In genomic region chr10:112092529-112092928, GRCh38 we compare ENCODE assay signal across 15 cellular contexts.
A peak's percentile ranks its signal among the peaks of the same experiment; 100 is the strongest.
DNase-seq lines count a peak whose midpoint lies in the region; TF ChIP-seq lines count a peak whose summit lies in the region.
"Had no signal": no experiment of that assay in that cellular context is flagged by ENCODE, and none has a peak within 500 bp of the region (broad histone marks: within the 10 kb centered on the region; RNA-seq: fewer than 3 reads in every experiment).

No MANE protein-coding gene starts in this region.

- H3K4me3 ChIP-seq in fibroblast of villous mesenchyme (ENCODE audit: low read depth, low read length), result no peak overlapping the region

- no peaks in the 10 kb centered on the region for H3K4me1 Mint-ChIP-seq in activated T-cell treated with anti-CD3 and anti-CD28 coated beads, Interleukin-2, amount 50 U/mL, for 24 hours (ENCODE audit: low read depth)
- H3K4me1 Mint-ChIP-seq: B cell, CD14-positive monocyte had no signal

- no peaks in the 10 kb centered on the region for H3K9me3 Mint-ChIP-seq in activated T-cell treated with anti-CD3 and anti-CD28 coated beads, Interleukin-2, amount 50 U/mL, for 24 hours

- H3K4me3 Mint-ChIP-seq in activated T-cell treated with anti-CD3 and anti-CD28 coated beads, Interleukin-2, amount 50 U/mL, for 24 hours, result no peak overlapping the region
- H3K4me3 Mint-ChIP-seq: B cell, CD14-positive monocyte had no signal

- no peaks in the 10 kb centered on the region for H3K36me3 Mint-ChIP-seq in activated T-cell treated with anti-CD3 and anti-CD28 coated beads, Interleukin-2, amount 50 U/mL, for 24 hours (ENCODE audit: low read depth)
- H3K36me3 Mint-ChIP-seq: CD14-positive monocyte had no signal

- peaks cover 8% of the 10 kb centered on the region for H3K27me3 Mint-ChIP-seq in activated T-cell treated with anti-CD3 and anti-CD28 coated beads, Interleukin-2, amount 50 U/mL, for 24 hours

- TF ChIP-seq CTCF in fibroblast of villous mesenchyme (IDR thresholded peaks at IDR 0.05; ENCODE audit: insufficient read depth, low read depth, low read length) (no peak), GM10266 (IDR thresholded peaks at IDR 0.05; ENCODE audit: control insufficient read depth, insufficient read depth, low read depth, missing control alignments) (no peak)

- DNase-seq in GM04504 (ENCODE audit: low read depth) (peak; percentile 24), SK-N-DZ (ENCODE audit: low spot score) (peak; percentile 25), fibroblast of villous mesenchyme (ENCODE audit: low read depth) (peak; percentile 41), 8988T (no peak), NCI-H146 (lab: John Stamatoyannopoulos, UW) (no peak), GM10266 (ENCODE audit: extremely low spot score) (no peak)
- DNase-seq in activated T-cell treated with anti-CD3 and anti-CD28 coated beads, Interleukin-2, amount 50 U/mL, for 24 hours, result no peak
- DNase-seq: DMS79, KG1, MV-4-11, NCI-H1105 treated with DMSO at 0.1 percent for 48 hours, NCI-H1694, NCI-H748 treated with DMSO at 0.1 percent for 48 hours had no signal

- no peak overlapping the region for H3K27ac Mint-ChIP-seq in activated T-cell treated with anti-CD3 and anti-CD28 coated beads, Interleukin-2, amount 50 U/mL, for 24 hours
- H3K27ac Mint-ChIP-seq: B cell, CD14-positive monocyte had no signal

Comparison
In these comparisons a context has a peak if more than half of its experiments do, and no peak if none do; other contexts are left out.
1. DNase-seq: peak in GM04504 (single experiment), SK-N-DZ (single experiment) and fibroblast of villous mesenchyme (single experiment); none in 8988T (single experiment), NCI-H146 (single experiment), GM10266 (single experiment) and activated T-cell treated with anti-CD3 and anti-CD28 coated beads, Interleukin-2, amount 50 U/mL, for 24 hours (single experiment).